In the genomic region with DNA sequence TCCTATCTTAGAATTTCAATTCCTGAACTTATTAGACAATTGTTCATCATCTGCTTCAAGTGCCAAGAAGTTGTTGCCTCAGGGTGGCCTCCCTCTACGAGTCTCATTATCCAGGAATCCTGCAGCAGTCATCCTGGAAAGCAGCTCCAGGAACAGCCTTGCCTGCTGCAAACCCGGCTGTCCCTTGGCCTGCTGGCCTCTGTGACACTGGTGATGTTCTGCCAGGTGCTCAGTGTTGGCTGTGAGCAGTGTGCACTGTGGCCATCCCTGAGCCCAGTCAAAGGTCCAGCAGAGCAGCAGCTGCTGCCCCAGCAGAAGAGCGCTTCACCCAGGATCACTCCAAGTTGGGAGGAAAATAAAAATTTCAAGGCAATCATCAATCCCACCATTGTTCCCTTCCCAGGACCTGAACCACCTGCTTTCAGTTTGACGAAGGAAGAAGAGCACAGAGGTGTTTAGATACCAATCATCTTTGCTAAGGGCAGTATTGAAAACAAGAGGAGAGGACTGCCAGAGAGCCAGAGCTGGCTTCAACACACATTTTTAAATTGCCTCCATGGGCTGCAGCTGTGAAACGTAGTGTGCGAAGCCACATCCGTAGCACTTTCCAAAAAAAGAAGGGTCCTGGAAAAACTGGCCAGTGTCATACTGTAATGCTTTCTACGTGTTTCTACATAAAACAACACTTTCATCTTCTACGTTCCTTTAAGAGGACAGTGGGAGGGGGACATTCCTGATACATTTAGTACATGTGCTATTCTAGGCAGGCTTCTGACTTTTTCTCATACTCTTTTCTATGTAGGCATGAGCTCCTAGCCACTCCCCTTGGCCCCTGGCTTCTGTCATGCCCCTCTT, we compare ENCODE assay signal across 1 cellular context.
TF ChIP-seq lines count a peak whose summit lies in the region.

No MANE protein-coding gene starts in this region.

TF ChIP-seq in HepG2, 621 proteins besides CTCF, POLR2A, EP300 and RAD21 (continues in another document):
- 0 out of 2 replicates have a peak, but pooled peaks have one; percentile 77 for TF ChIP-seq ZNF83 (CRISPR knock-in tag; IDR thresholded peaks at IDR 0.05; ENCODE audit: borderline replicate concordance)
- TF ChIP-seq MAX (IDR thresholded peaks at IDR 0.05), result peak; percentile 63; the same call in 1 of the 2 replicates
- peak; percentile 94 for TF ChIP-seq ZNF292 (CRISPR knock-in tag; IDR thresholded peaks at IDR 0.05; ENCODE audit: borderline replicate concordance, low read depth)
- peak; percentile 66 for TF ChIP-seq SAP130 (CRISPR knock-in tag; IDR thresholded peaks at IDR 0.05; ENCODE audit: low read depth)
- TF ChIP-seq MYC (CRISPR knock-in tag; IDR thresholded peaks at IDR 0.05; ENCODE audit: borderline replicate concordance), result peak; percentile 39; the same call in 1 of the 2 replicates
- TF ChIP-seq KDM4B (CRISPR knock-in tag; IDR thresholded peaks at IDR 0.05), result 0 out of 2 replicates have a peak, but pooled peaks have one; percentile 52
- no peak for TF ChIP-seq YEATS2 (CRISPR knock-in tag; IDR thresholded peaks at IDR 0.05; ENCODE audit: borderline replicate concordance)
- peak; percentile 52; the same call in 1 of the 2 replicates for TF ChIP-seq RXRB (CRISPR knock-in tag; IDR thresholded peaks at IDR 0.05; ENCODE audit: borderline replicate concordance)
- no peak for TF ChIP-seq MED13 (CRISPR knock-in tag; IDR thresholded peaks at IDR 0.05)
- TF ChIP-seq FIP1L1 (IDR thresholded peaks at IDR 0.05; ENCODE audit: borderline replicate concordance, insufficient read depth, low read depth, low read length), result no peak
- peak; percentile 77; the same call in 1 of the 2 replicates for TF ChIP-seq ZFP62 (CRISPR knock-in tag; IDR thresholded peaks at IDR 0.05)
- no peak for TF ChIP-seq ZNF3 (CRISPR knock-in tag; IDR thresholded peaks at IDR 0.05)
- peak; percentile 17; the same call in 1 of the 2 replicates for TF ChIP-seq ZNF331 (CRISPR knock-in tag; IDR thresholded peaks at IDR 0.05)
- TF ChIP-seq, protein P1, sequence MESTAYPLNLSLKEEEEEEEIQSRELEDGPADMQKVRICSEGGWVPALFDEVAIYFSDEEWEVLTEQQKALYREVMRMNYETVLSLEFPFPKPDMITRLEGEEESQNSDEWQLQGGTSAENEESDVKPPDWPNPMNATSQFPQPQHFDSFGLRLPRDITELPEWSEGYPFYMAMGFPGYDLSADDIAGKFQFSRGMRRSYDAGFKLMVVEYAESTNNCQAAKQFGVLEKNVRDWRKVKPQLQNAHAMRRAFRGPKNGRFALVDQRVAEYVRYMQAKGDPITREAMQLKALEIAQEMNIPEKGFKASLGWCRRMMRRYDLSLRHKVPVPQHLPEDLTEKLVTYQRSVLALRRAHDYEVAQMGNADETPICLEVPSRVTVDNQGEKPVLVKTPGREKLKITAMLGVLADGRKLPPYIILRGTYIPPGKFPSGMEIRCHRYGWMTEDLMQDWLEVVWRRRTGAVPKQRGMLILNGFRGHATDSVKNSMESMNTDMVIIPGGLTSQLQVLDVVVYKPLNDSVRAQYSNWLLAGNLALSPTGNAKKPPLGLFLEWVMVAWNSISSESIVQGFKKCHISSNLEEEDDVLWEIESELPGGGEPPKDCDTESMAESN (CRISPR knock-in tag; conservative IDR thresholded peaks at IDR 0.05), result no peak
- no peak for TF ChIP-seq HMG20B (CRISPR knock-in tag; conservative IDR thresholded peaks at IDR 0.05)
- TF ChIP-seq ZNF724P (CRISPR knock-in tag; IDR thresholded peaks at IDR 0.05; ENCODE audit: borderline replicate concordance), result peak; percentile 15; the same call in 1 of the 2 replicates
- TF ChIP-seq ZNF550 (CRISPR knock-in tag; IDR thresholded peaks at IDR 0.05; ENCODE audit: borderline replicate concordance), result 0 out of 2 replicates have a peak, but pooled peaks have one; percentile 60
- TF ChIP-seq DPF2 (CRISPR knock-in tag; IDR thresholded peaks at IDR 0.05; ENCODE audit: borderline replicate concordance, low read depth), result no peak
- peak; percentile 72 for TF ChIP-seq SALL1 (CRISPR knock-in tag; IDR thresholded peaks at IDR 0.05)
- TF ChIP-seq, protein P2, sequence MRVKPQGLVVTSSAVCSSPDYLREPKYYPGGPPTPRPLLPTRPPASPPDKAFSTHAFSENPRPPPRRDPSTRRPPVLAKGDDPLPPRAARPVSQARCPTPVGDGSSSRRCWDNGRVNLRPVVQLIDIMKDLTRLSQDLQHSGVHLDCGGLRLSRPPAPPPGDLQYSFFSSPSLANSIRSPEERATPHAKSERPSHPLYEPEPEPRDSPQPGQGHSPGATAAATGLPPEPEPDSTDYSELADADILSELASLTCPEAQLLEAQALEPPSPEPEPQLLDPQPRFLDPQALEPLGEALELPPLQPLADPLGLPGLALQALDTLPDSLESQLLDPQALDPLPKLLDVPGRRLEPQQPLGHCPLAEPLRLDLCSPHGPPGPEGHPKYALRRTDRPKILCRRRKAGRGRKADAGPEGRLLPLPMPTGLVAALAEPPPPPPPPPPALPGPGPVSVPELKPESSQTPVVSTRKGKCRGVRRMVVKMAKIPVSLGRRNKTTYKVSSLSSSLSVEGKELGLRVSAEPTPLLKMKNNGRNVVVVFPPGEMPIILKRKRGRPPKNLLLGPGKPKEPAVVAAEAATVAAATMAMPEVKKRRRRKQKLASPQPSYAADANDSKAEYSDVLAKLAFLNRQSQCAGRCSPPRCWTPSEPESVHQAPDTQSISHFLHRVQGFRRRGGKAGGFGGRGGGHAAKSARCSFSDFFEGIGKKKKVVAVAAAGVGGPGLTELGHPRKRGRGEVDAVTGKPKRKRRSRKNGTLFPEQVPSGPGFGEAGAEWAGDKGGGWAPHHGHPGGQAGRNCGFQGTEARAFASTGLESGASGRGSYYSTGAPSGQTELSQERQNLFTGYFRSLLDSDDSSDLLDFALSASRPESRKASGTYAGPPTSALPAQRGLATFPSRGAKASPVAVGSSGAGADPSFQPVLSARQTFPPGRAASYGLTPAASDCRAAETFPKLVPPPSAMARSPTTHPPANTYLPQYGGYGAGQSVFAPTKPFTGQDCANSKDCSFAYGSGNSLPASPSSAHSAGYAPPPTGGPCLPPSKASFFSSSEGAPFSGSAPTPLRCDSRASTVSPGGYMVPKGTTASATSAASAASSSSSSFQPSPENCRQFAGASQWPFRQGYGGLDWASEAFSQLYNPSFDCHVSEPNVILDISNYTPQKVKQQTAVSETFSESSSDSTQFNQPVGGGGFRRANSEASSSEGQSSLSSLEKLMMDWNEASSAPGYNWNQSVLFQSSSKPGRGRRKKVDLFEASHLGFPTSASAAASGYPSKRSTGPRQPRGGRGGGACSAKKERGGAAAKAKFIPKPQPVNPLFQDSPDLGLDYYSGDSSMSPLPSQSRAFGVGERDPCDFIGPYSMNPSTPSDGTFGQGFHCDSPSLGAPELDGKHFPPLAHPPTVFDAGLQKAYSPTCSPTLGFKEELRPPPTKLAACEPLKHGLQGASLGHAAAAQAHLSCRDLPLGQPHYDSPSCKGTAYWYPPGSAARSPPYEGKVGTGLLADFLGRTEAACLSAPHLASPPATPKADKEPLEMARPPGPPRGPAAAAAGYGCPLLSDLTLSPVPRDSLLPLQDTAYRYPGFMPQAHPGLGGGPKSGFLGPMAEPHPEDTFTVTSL (CRISPR knock-in tag; IDR thresholded peaks at IDR 0.05; ENCODE audit: borderline replicate concordance), result peak; percentile 57; the same call in 1 of the 2 replicates
- TF ChIP-seq MEIS2 (CRISPR knock-in tag; IDR thresholded peaks at IDR 0.05), result peak; percentile 78
- TF ChIP-seq FOXC1 (CRISPR knock-in tag; IDR thresholded peaks at IDR 0.05; ENCODE audit: borderline replicate concordance), result 0 out of 2 replicates have a peak, but pooled peaks have one; percentile 2
- no peak for TF ChIP-seq THAP11 (CRISPR knock-in tag; IDR thresholded peaks at IDR 0.05)
- TF ChIP-seq ZNF782 (CRISPR knock-in tag; IDR thresholded peaks at IDR 0.05; ENCODE audit: borderline replicate concordance), result 0 out of 2 replicates have a peak, but pooled peaks have one; percentile 75
- 0 out of 2 replicates have a peak, but pooled peaks have one; percentile 20 for TF ChIP-seq SALL2 (CRISPR knock-in tag; IDR thresholded peaks at IDR 0.05)
- TF ChIP-seq ZNF263 (CRISPR knock-in tag; IDR thresholded peaks at IDR 0.05), result no peak
- no peak for TF ChIP-seq ZNF138 (CRISPR knock-in tag; IDR thresholded peaks at IDR 0.05; ENCODE audit: low read depth)
- TF ChIP-seq ZMYM3 (CRISPR knock-in tag; IDR thresholded peaks at IDR 0.05), result peak; percentile 23; the same call in 1 of the 2 replicates
- TF ChIP-seq ZNF33A (CRISPR knock-in tag; IDR thresholded peaks at IDR 0.05; ENCODE audit: borderline replicate concordance), result no peak
- no peak for TF ChIP-seq ZBTB8A (CRISPR knock-in tag; IDR thresholded peaks at IDR 0.05; ENCODE audit: borderline replicate concordance, low read depth)
- peak; percentile 74; the same call in 1 of the 2 replicates for TF ChIP-seq ZSCAN12 (CRISPR knock-in tag; IDR thresholded peaks at IDR 0.05)
- TF ChIP-seq TRIM24 (CRISPR knock-in tag; IDR thresholded peaks at IDR 0.05), result no peak
- peak; percentile 86 for TF ChIP-seq ZBTB43 (CRISPR knock-in tag; conservative IDR thresholded peaks at IDR 0.05)
- no peak for TF ChIP-seq UBTF (CRISPR knock-in tag; IDR thresholded peaks at IDR 0.05)
- TF ChIP-seq ZFX (CRISPR knock-in tag; IDR thresholded peaks at IDR 0.05; ENCODE audit: low read depth), result peak; percentile 61
- peak; percentile 66 for TF ChIP-seq ZFP91 (CRISPR knock-in tag; IDR thresholded peaks at IDR 0.05; ENCODE audit: borderline replicate concordance)
- TF ChIP-seq BRD4 (CRISPR knock-in tag; IDR thresholded peaks at IDR 0.05), result peak; percentile 70; the same call in 1 of the 2 replicates
- TF ChIP-seq SP2 (CRISPR knock-in tag; IDR thresholded peaks at IDR 0.05), result no peak
- TF ChIP-seq ZNF430 (CRISPR knock-in tag; IDR thresholded peaks at IDR 0.05), result no peak
- peak; percentile 73 for TF ChIP-seq HNF4A (CRISPR knock-in tag; IDR thresholded peaks at IDR 0.05)
- 0 out of 2 replicates have a peak, but pooled peaks have one; percentile 52 for TF ChIP-seq HIC2 (CRISPR knock-in tag; IDR thresholded peaks at IDR 0.05; ENCODE audit: low read depth)
- no peak for TF ChIP-seq ZBTB21 (CRISPR knock-in tag; IDR thresholded peaks at IDR 0.05)
- TF ChIP-seq, protein P3, sequence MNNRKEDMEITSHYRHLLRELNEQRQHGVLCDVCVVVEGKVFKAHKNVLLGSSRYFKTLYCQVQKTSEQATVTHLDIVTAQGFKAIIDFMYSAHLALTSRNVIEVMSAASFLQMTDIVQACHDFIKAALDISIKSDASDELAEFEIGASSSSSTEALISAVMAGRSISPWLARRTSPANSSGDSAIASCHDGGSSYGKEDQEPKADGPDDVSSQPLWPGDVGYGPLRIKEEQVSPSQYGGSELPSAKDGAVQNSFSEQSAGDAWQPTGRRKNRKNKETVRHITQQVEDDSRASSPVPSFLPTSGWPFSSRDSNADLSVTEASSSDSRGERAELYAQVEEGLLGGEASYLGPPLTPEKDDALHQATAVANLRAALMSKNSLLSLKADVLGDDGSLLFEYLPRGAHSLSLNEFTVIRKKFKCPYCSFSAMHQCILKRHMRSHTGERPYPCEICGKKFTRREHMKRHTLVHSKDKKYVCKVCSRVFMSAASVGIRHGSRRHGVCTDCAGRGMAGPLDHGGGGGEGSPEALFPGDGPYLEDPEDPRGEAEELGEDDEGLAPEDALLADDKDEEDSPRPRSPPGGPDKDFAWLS (CRISPR knock-in tag; IDR thresholded peaks at IDR 0.05; ENCODE audit: borderline replicate concordance), result no peak
- TF ChIP-seq ZNF772 (CRISPR knock-in tag; IDR thresholded peaks at IDR 0.05), result 0 out of 2 replicates have a peak, but pooled peaks have one; percentile 42
